ENCODE assay signal across 16 cellular contexts in the genomic region with DNA sequence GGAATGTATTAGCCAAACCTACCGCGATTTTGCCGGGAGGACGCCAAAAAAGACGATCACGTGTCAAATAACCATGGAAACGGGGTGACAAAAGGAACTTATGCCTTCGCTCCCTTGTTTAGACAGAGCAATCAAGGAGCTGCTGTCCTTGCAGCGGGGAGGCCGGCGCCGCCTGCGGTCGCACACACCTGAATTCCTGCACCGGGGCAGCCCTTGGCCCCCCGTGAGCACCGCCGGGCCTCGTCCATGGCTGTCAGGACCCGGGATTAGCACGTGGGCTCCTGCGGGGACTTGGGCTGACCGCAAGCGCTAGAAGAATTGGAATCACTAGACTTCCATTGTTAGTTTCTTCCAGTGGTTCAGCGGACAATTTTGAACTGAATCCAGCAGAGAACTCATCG.
A peak's percentile ranks its signal among the peaks of the same experiment; 100 is the strongest.
DNase-seq lines count a peak whose midpoint lies in the region; ATAC-seq and TF ChIP-seq lines count a peak whose summit lies in the region.
"Had no signal": no experiment of that assay in that cellular context is flagged by ENCODE, and none has a peak within 500 bp of the region (broad histone marks: within the 10 kb centered on the region; RNA-seq: fewer than 3 reads in every experiment).

No MANE protein-coding gene starts in this region.

- no peak overlapping the region for H3K9ac ChIP-seq in endodermal cell (ENCODE audit: extremely low read depth, low read length, poor library complexity, severe bottlenecking)

- no peak for TF ChIP-seq CTCF in endodermal cell (conservative IDR thresholded peaks at IDR 0.05)
- no peak for TF ChIP-seq CTCF in left lung (IDR thresholded peaks at IDR 0.05)
- TF ChIP-seq CTCF in stomach (IDR thresholded peaks at IDR 0.05), result no peak

- H3K27me3 Mint-ChIP-seq in endodermal cell (ENCODE audit: insufficient read depth), result peaks cover 2% of the 10 kb centered on the region

- H3K27me3 ChIP-seq in endodermal cell (ENCODE audit: control insufficient read depth, insufficient read depth, low read length, poor library complexity, severe bottlenecking), result no peaks in the 10 kb centered on the region
- peaks cover 0 to 22% of the 10 kb centered on the region in 2 donors for H3K27me3 ChIP-seq in left lung
- peaks cover 0 to 22% (median 5%) of the 10 kb centered on the region in 3 donors for H3K27me3 ChIP-seq in stomach

- intact Hi-C loops in left lung (cut with DNase I) (no loop called here), stomach (cut with DNase I; ENCODE audit: low total_unique reads) (no loop called here)

- H3K9me3 ChIP-seq in endodermal cell (ENCODE audit: control insufficient read depth, low read length) (no peaks in the 10 kb centered on the region), left lung (no peaks in the 10 kb centered on the region), stomach (no peaks in the 10 kb centered on the region)
- H3K9me3 ChIP-seq: Caco-2 had no signal

- H3K4me3 ChIP-seq in endodermal cell (ENCODE audit: low read length) (no peak overlapping the region), left lung (no peak overlapping the region), stomach (peak overlapping the region in 3 of 4 donors; percentile 15 to 33 (median 17))
- H3K4me3 ChIP-seq: GM12878 had no signal

- TF ChIP-seq EP300 in Ishikawa (IDR thresholded peaks at IDR 0.05; ENCODE audit: borderline replicate concordance) (no peak), stomach (IDR thresholded peaks at IDR 0.05) (no peak)

- H3K9me3 Mint-ChIP-seq in endodermal cell, result no peaks in the 10 kb centered on the region

- H3K4me3 Mint-ChIP-seq in endodermal cell, result no peak overlapping the region
- H3K4me3 Mint-ChIP-seq: stimulated activated memory B cell treated with anti-CD40 and anti-IgM and Interleukin-4, amounts not matched to agents 10 μg/mL and 1 μg/mL and 100 μg/mL, for 72 hours had no signal

- no peak for TF ChIP-seq POLR2A in stomach (IDR thresholded peaks at IDR 0.05)

- no peak for TF ChIP-seq RAD21 in Ishikawa (IDR thresholded peaks at IDR 0.05; ENCODE audit: low read depth)

- peaks cover 4% of the 10 kb centered on the region for H3K4me1 Mint-ChIP-seq in endodermal cell
- H3K4me1 Mint-ChIP-seq: stimulated activated memory B cell treated with anti-CD40 and anti-IgM and Interleukin-4, amounts not matched to agents 10 μg/mL and 1 μg/mL and 100 μg/mL, for 72 hours had no signal

- ATAC-seq in left lung (peak; percentile 33), HG02885 (IDR thresholded peaks at IDR 0.05; ENCODE audit: poor library complexity, unreplicated experiment) (no peak), GM21447 (IDR thresholded peaks at IDR 0.05; ENCODE audit: unreplicated experiment) (no peak)
- ATAC-seq: GM12878; stimulated activated memory B cell treated with anti-CD40 and anti-IgM and Interleukin-4, amounts not matched to agents 10 μg/mL and 1 μg/mL and 100 μg/mL, for 72 hours had no signal

- DNase-seq in endodermal cell (peak; percentile 87), left lung (no peak), stomach (no peak), NCI-H1694 (lab: John Stamatoyannopoulos, UW) (no peak)
- DNase-seq in activated CD4-positive, alpha-beta T cell treated with anti-CD3 and anti-CD28 coated beads, Interleukin-2, amount 50 U/mL, for 1 hour, result no peak
- DNase-seq: activated CD8-positive, alpha-beta memory T cell treated with anti-CD3 and anti-CD28 coated beads, Interleukin-2, amount 50 U/mL, for 4 hours; amniotic stem cell; Caco-2; foreskin fibroblast; NCI-H1436; T1000 had no signal

- H3K36me3 Mint-ChIP-seq in endodermal cell (ENCODE audit: low read depth), result no peaks in the 10 kb centered on the region
- H3K36me3 Mint-ChIP-seq: stimulated activated memory B cell treated with anti-CD40 and anti-IgM and Interleukin-4, amounts not matched to agents 10 μg/mL and 1 μg/mL and 100 μg/mL, for 72 hours had no signal

- H3K27ac ChIP-seq in endodermal cell (ENCODE audit: low read depth, low read length), result no peak overlapping the region
- no peak overlapping the region for H3K27ac ChIP-seq in left lung
- H3K27ac ChIP-seq in stomach, result no peak overlapping the region

- no peaks in the 10 kb centered on the region for H3K4me1 ChIP-seq in endodermal cell (ENCODE audit: control insufficient read depth, insufficient read depth, low read length)
- peaks cover 0 to 8% of the 10 kb centered on the region in 2 donors for H3K4me1 ChIP-seq in left lung
- H3K4me1 ChIP-seq in stomach, result peaks cover 7 to 16% (median 12%) of the 10 kb centered on the region in 4 donors
- H3K4me1 ChIP-seq: Caco-2 had no signal

- WGBS in endodermal cell (ENCODE audit: insufficient coverage in 1 of 2, insufficient read length in 1 of 2), 2 experiments, result 72 to 74% methylated on average over 25 to 26 of the region's 26 CpGs
- 8 to 24% (median 10%) methylated on average over 4 to 26 of the region's 26 CpGs for WGBS in stomach, 5 donors

- no peaks in the 10 kb centered on the region for H3K36me3 ChIP-seq in endodermal cell (ENCODE audit: control insufficient read depth, insufficient read depth, low read length)
- no peaks in the 10 kb centered on the region for H3K36me3 ChIP-seq in left lung
- H3K36me3 ChIP-seq in stomach, result no peaks in the 10 kb centered on the region

- peak overlapping the region; percentile 52 for H3K27ac Mint-ChIP-seq in endodermal cell
- H3K27ac Mint-ChIP-seq: stimulated activated memory B cell treated with anti-CD40 and anti-IgM and Interleukin-4, amounts not matched to agents 10 μg/mL and 1 μg/mL and 100 μg/mL, for 72 hours had no signal

TF ChIP-seq in Ishikawa, 13 proteins besides CTCF, POLR2A, EP300 and RAD21:
- TF ChIP-seq CEBPB (IDR thresholded peaks at IDR 0.05), result no peak
- no peak for TF ChIP-seq FOXM1 (IDR thresholded peaks at IDR 0.05; ENCODE audit: borderline replicate concordance, low read depth)
- TF ChIP-seq TAF1 (IDR thresholded peaks at IDR 0.05; ENCODE audit: low read depth), result no peak
- TF ChIP-seq ZBTB7A (IDR thresholded peaks at IDR 0.05; ENCODE audit: low read depth), result no peak
- TF ChIP-seq, protein P1, sequence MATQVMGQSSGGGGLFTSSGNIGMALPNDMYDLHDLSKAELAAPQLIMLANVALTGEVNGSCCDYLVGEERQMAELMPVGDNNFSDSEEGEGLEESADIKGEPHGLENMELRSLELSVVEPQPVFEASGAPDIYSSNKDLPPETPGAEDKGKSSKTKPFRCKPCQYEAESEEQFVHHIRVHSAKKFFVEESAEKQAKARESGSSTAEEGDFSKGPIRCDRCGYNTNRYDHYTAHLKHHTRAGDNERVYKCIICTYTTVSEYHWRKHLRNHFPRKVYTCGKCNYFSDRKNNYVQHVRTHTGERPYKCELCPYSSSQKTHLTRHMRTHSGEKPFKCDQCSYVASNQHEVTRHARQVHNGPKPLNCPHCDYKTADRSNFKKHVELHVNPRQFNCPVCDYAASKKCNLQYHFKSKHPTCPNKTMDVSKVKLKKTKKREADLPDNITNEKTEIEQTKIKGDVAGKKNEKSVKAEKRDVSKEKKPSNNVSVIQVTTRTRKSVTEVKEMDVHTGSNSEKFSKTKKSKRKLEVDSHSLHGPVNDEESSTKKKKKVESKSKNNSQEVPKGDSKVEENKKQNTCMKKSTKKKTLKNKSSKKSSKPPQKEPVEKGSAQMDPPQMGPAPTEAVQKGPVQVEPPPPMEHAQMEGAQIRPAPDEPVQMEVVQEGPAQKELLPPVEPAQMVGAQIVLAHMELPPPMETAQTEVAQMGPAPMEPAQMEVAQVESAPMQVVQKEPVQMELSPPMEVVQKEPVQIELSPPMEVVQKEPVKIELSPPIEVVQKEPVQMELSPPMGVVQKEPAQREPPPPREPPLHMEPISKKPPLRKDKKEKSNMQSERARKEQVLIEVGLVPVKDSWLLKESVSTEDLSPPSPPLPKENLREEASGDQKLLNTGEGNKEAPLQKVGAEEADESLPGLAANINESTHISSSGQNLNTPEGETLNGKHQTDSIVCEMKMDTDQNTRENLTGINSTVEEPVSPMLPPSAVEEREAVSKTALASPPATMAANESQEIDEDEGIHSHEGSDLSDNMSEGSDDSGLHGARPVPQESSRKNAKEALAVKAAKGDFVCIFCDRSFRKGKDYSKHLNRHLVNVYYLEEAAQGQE (IDR thresholded peaks at IDR 0.05; ENCODE audit: low read depth), result no peak
- TF ChIP-seq, protein P2, sequence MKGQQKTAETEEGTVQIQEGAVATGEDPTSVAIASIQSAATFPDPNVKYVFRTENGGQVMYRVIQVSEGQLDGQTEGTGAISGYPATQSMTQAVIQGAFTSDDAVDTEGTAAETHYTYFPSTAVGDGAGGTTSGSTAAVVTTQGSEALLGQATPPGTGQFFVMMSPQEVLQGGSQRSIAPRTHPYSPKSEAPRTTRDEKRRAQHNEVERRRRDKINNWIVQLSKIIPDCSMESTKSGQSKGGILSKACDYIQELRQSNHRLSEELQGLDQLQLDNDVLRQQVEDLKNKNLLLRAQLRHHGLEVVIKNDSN (IDR thresholded peaks at IDR 0.05), result peak; percentile 75
- no peak for TF ChIP-seq TEAD4 (IDR thresholded peaks at IDR 0.05)
- TF ChIP-seq, protein P3, sequence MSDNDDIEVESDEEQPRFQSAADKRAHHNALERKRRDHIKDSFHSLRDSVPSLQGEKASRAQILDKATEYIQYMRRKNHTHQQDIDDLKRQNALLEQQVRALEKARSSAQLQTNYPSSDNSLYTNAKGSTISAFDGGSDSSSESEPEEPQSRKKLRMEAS (IDR thresholded peaks at IDR 0.05), result peak; percentile 70
- no peak for TF ChIP-seq NFIC (IDR thresholded peaks at IDR 0.05)
- TF ChIP-seq TCF12 (IDR thresholded peaks at IDR 0.05; ENCODE audit: low read depth), result no peak

Comparison
In these comparisons a context has a peak if more than half of its experiments do, and no peak if none do; other contexts are left out.
1. H3K4me3 ChIP-seq: peak in stomach (3 of 4); none in endodermal cell (single experiment) and left lung (0 of 2).